26 cellular contexts compared by ENCODE assay signal in genomic region chr22:23397618-23398567, GRCh38.
"Had no signal": no experiment of that assay in that cellular context is flagged by ENCODE, and none has a peak within 500 bp of the region (broad histone marks: within the 10 kb centered on the region; RNA-seq: fewer than 3 reads in every experiment).

No MANE protein-coding gene starts in this region.

- DNase-seq: activated CD4-positive, alpha-beta T cell treated with anti-CD3 and anti-CD28 coated beads for 1 hour; activated CD4-positive, alpha-beta T cell treated with anti-CD3 and anti-CD28 coated beads, Interleukin-2, amount 50 U/mL, for 1 hour; activated CD8-positive, alpha-beta T cell treated with anti-CD3 and anti-CD28 coated beads, Interleukin-2, amount 10 ng/mL, durations not matched to agents 7 days and 5 days; activated gamma-delta T cell; activated naive CD4-positive, alpha-beta T cell treated with anti-CD3 and anti-CD28 coated beads, Interleukin-2, amount 50 U/mL, for 16 hours; activated naive CD8-positive, alpha-beta T cell treated with anti-CD3 and anti-CD28 coated beads, Interleukin-2, amount 50 U/mL, for 24 hours; activated T-cell treated with anti-CD3 and anti-CD28 coated beads, Interleukin-2, amount 50 U/mL, for 4 hours; body of pancreas; effector CD8-positive, alpha-beta T cell; erythroblast; foreskin fibroblast; left colon; stimulated activated CD4-positive, alpha-beta T cell treated with anti-CD3 and anti-CD28 coated beads, Interleukin-15, amount 100 ng/mL, for 24 hours; stomach; T-cell; transverse colon had no signal

- H3K36me3 ChIP-seq: cardiac muscle cell, stomach, transverse colon had no signal

- H3K4me3 Mint-ChIP-seq: activated CD8-positive, alpha-beta T cell treated with anti-CD3 and anti-CD28 coated beads, Interleukin-2, amount 10 ng/mL, durations not matched to agents 7 days and 5 days; activated naive CD8-positive, alpha-beta T cell treated with anti-CD3 and anti-CD28 coated beads, Interleukin-2, amount 50 U/mL, for 24 hours; activated T-cell treated with anti-CD3 and anti-CD28 coated beads, Interleukin-2, amount 50 U/mL, for 4 hours; dendritic cell treated with granulocyte-macrophage colony-stimulating factor and Interleukin-4, amounts not matched to agents 40 ng/mL and 50 ng/mL, for 4 days; naive thymus-derived CD8-positive, alpha-beta T cell; stimulated activated memory B cell treated with anti-CD40 and anti-IgM and Interleukin-4, amounts not matched to agents 10 μg/mL and 1 μg/mL and 100 μg/mL, for 72 hours; T-cell; T-helper 2 cell treated with Interferon-gamma antibody and Interleukin-4, amounts not matched to agents 5 μg/mL and 100 μg/mL, for 36 hours had no signal

- H3K4me1 ChIP-seq: parathyroid adenoma had no signal

- H3K4me1 Mint-ChIP-seq: activated naive CD8-positive, alpha-beta T cell treated with anti-CD3 and anti-CD28 coated beads, Interleukin-2, amount 50 U/mL, for 24 hours; T-cell had no signal

- H3K27ac ChIP-seq: body of pancreas, cardiac muscle cell, parathyroid adenoma, stomach, transverse colon, VCaP had no signal

- H3K9me3 Mint-ChIP-seq: activated naive CD8-positive, alpha-beta T cell treated with anti-CD3 and anti-CD28 coated beads, Interleukin-2, amount 50 U/mL, for 24 hours; activated T-cell treated with anti-CD3 and anti-CD28 coated beads, Interleukin-2, amount 50 U/mL, for 4 hours; dendritic cell treated with granulocyte-macrophage colony-stimulating factor and Interleukin-4, amounts not matched to agents 40 ng/mL and 50 ng/mL, for 4 days; naive thymus-derived CD8-positive, alpha-beta T cell; stimulated activated memory B cell treated with anti-CD40 and anti-IgM and Interleukin-4, amounts not matched to agents 10 μg/mL and 1 μg/mL and 100 μg/mL, for 72 hours; T-cell; T-helper 2 cell treated with Interferon-gamma antibody and Interleukin-4, amounts not matched to agents 5 μg/mL and 100 μg/mL, for 36 hours had no signal

- H3K4me3 ChIP-seq: body of pancreas, cardiac muscle cell, lung, smooth muscle cell, stomach, transverse colon had no signal

- ATAC-seq: activated CD8-positive, alpha-beta T cell treated with anti-CD3 and anti-CD28 coated beads, Interleukin-2, amount 10 ng/mL, durations not matched to agents 7 days and 5 days; activated naive CD8-positive, alpha-beta T cell treated with anti-CD3 and anti-CD28 coated beads, Interleukin-2, amount 50 U/mL, for 24 hours; activated T-cell treated with anti-CD3 and anti-CD28 coated beads, Interleukin-2, amount 50 U/mL, for 4 hours; body of pancreas; left colon; naive thymus-derived CD8-positive, alpha-beta T cell; sciatic nerve; stimulated activated memory B cell treated with anti-CD40 and anti-IgM and Interleukin-4, amounts not matched to agents 10 μg/mL and 1 μg/mL and 100 μg/mL, for 72 hours; T-cell had no signal

- H3K27me3 Mint-ChIP-seq: activated naive CD8-positive, alpha-beta T cell treated with anti-CD3 and anti-CD28 coated beads, Interleukin-2, amount 50 U/mL, for 24 hours; stimulated activated memory B cell treated with anti-CD40 and anti-IgM and Interleukin-4, amounts not matched to agents 10 μg/mL and 1 μg/mL and 100 μg/mL, for 72 hours; T-cell had no signal

- H3K9me3 ChIP-seq: body of pancreas, stomach, transverse colon had no signal

- H3K27me3 ChIP-seq: body of pancreas, cardiac muscle cell had no signal

- H3K27ac Mint-ChIP-seq: activated CD8-positive, alpha-beta T cell treated with anti-CD3 and anti-CD28 coated beads, Interleukin-2, amount 10 ng/mL, durations not matched to agents 7 days and 5 days; activated naive CD8-positive, alpha-beta T cell treated with anti-CD3 and anti-CD28 coated beads, Interleukin-2, amount 50 U/mL, for 24 hours; dendritic cell treated with granulocyte-macrophage colony-stimulating factor and Interleukin-4, amounts not matched to agents 40 ng/mL and 50 ng/mL, for 4 days; naive thymus-derived CD8-positive, alpha-beta T cell; stimulated activated memory B cell treated with anti-CD40 and anti-IgM and Interleukin-4, amounts not matched to agents 10 μg/mL and 1 μg/mL and 100 μg/mL, for 72 hours; T-cell; T-helper 2 cell treated with Interferon-gamma antibody and Interleukin-4, amounts not matched to agents 5 μg/mL and 100 μg/mL, for 36 hours had no signal

- H3K36me3 Mint-ChIP-seq: naive thymus-derived CD8-positive, alpha-beta T cell; stimulated activated memory B cell treated with anti-CD40 and anti-IgM and Interleukin-4, amounts not matched to agents 10 μg/mL and 1 μg/mL and 100 μg/mL, for 72 hours; T-cell had no signal
